10 cellular contexts compared by ENCODE assay signal in genomic region chr12:50188280-50188781, GRCh38. TPM values are rescaled to one million over a fixed set of nuclear protein-coding genes. Genes with fewer than 3 reads are reported as not detected.
A peak's percentile ranks its signal among the peaks of the same experiment; 100 is the strongest.
DNase-seq lines count a peak whose midpoint lies in the region; ATAC-seq, FAIRE-seq and TF ChIP-seq lines count a peak whose summit lies in the region.
"Had no signal": no experiment of that assay in that cellular context is flagged by ENCODE, and none has a peak within 500 bp of the region (broad histone marks: within the 10 kb centered on the region; RNA-seq: fewer than 3 reads in every experiment).

No MANE protein-coding gene starts in this region.

- TF ChIP-seq CTCF in activated CD8-positive, alpha-beta T cell treated with anti-CD3 and anti-CD28 coated beads for 36 hours (IDR thresholded peaks at IDR 0.05): no peak
- TF ChIP-seq CTCF in gastroesophageal sphincter (IDR thresholded peaks at IDR 0.05): no peak
- TF ChIP-seq CTCF in D721Med (IDR thresholded peaks at IDR 0.05; ENCODE audit: insufficient read depth, missing control alignments): no peak

- 39% methylated on average over 2 of the region's 4 CpGs; no CpG with 5 or more reads in 1 of the 2 donors for WGBS in gastroesophageal sphincter (ENCODE audit: low coverage in 1 of 2), 2 donors

- H3K27ac Mint-ChIP-seq in activated CD8-positive, alpha-beta T cell treated with anti-CD3 and anti-CD28 coated beads for 36 hours: peak overlapping the region; percentile 92

- no peak for TF ChIP-seq EP300 in gastroesophageal sphincter (IDR thresholded peaks at IDR 0.05)

- intact Hi-C loops in activated CD8-positive, alpha-beta T cell treated with anti-CD3 and anti-CD28 coated beads for 36 hours (cut with micrococcal nuclease): loop anchor here (10.0 kb wide), 1 partner anchor 126 kb away; no protein-coding TSS in a partner anchor

- H3K4me3 Mint-ChIP-seq in activated CD8-positive, alpha-beta T cell treated with anti-CD3 and anti-CD28 coated beads for 36 hours: no peak overlapping the region

- TF ChIP-seq POLR2A in gastroesophageal sphincter (IDR thresholded peaks at IDR 0.05): no peak

- peaks cover 0 to 40% (median 23%) of the 10 kb centered on the region in 3 donors for H3K4me1 ChIP-seq in gastroesophageal sphincter

- FAIRE-seq in D721Med (lab: Jason Lieb, UNC): no peak

- no peak for ATAC-seq in activated CD8-positive, alpha-beta T cell treated with anti-CD3 and anti-CD28 coated beads for 36 hours
- ATAC-seq in gastroesophageal sphincter: peak; percentile 76

- DNase-seq in HCEC 1CT (peak; percentile 23), NCI-H1105 treated with DMSO at 0.1 percent for 48 hours (lab: John Stamatoyannopoulos, UW) (no peak), nucleus accumbens (lab: John Stamatoyannopoulos, UW) (no peak), D721Med (ENCODE audit: insufficient read length, low spot score) (no peak), NCI-H510A treated with DMSO at 0.1 percent for 48 hours (lab: John Stamatoyannopoulos, UW) (no peak)
- no peak for DNase-seq in activated CD8-positive, alpha-beta T cell treated with anti-CD3 and anti-CD28 coated beads for 36 hours
- DNase-seq: hippocampal formation, NCI-H2029 had no signal

- CTCF ChIA-PET in activated CD8-positive, alpha-beta T cell treated with anti-CD3 and anti-CD28 coated beads for 36 hours (lab: Charles Lee): interaction anchor here (1.0 to 4.5 kb wide), 6 partner anchors 12 to 102 kb away, joined by 3 to 26 read pairs (median 4); partner anchors contain the start of gene COX14

- H3K27ac ChIP-seq in gastroesophageal sphincter: peak overlapping the region in 3 of 4 donors; percentile 24 to 62 (median 40)
- H3K27ac ChIP-seq in skin epidermis: peak overlapping the region in 20 of 21 experiments; percentile 6 to 82 (median 66)

- peaks cover 50% of the 10 kb centered on the region for H3K4me1 Mint-ChIP-seq in activated CD8-positive, alpha-beta T cell treated with anti-CD3 and anti-CD28 coated beads for 36 hours (ENCODE audit: low read depth)

- H3K27me3 Mint-ChIP-seq in activated CD8-positive, alpha-beta T cell treated with anti-CD3 and anti-CD28 coated beads for 36 hours: no peaks in the 10 kb centered on the region

- peaks cover 31% of the 10 kb centered on the region for H3K36me3 Mint-ChIP-seq in activated CD8-positive, alpha-beta T cell treated with anti-CD3 and anti-CD28 coated beads for 36 hours (ENCODE audit: low read depth)

- H3K36me3 ChIP-seq in gastroesophageal sphincter: peaks cover 0 to 42% of the 10 kb centered on the region in 2 donors

- H3K9me3 Mint-ChIP-seq in activated CD8-positive, alpha-beta T cell treated with anti-CD3 and anti-CD28 coated beads for 36 hours: no peaks in the 10 kb centered on the region

- no peaks in the 10 kb centered on the region for H3K9me3 ChIP-seq in gastroesophageal sphincter

- no peak overlapping the region for H3K4me3 ChIP-seq in gastroesophageal sphincter
- H3K4me3 ChIP-seq in skin epidermis: no peak overlapping the region

- POLR2A ChIA-PET in activated CD8-positive, alpha-beta T cell treated with anti-CD3 and anti-CD28 coated beads for 36 hours (lab: Charles Lee): interaction anchor here (1.6 to 3.1 kb wide), 3 partner anchors 12 to 33 kb away, joined by 5 to 11 read pairs (median 11); partner anchors contain the start of gene CERS5

- no peaks in the 10 kb centered on the region for H3K27me3 ChIP-seq in gastroesophageal sphincter

RNA-seq across cellular contexts. Expression of gene CERS5, which starts 21.2 kb away (rescaled TPM):
- total RNA-seq in activated CD8-positive, alpha-beta T cell treated with anti-CD3 and anti-CD28 coated beads for 36 hours: 10 to 100 TPM; 33.9 to 39.5 TPM
- 10 to 100 TPM; 23.4 to 27.9 (median 26.4) TPM for total RNA-seq in gastroesophageal sphincter
